ENCODE assay signal across 17 cellular contexts in the genomic region with DNA sequence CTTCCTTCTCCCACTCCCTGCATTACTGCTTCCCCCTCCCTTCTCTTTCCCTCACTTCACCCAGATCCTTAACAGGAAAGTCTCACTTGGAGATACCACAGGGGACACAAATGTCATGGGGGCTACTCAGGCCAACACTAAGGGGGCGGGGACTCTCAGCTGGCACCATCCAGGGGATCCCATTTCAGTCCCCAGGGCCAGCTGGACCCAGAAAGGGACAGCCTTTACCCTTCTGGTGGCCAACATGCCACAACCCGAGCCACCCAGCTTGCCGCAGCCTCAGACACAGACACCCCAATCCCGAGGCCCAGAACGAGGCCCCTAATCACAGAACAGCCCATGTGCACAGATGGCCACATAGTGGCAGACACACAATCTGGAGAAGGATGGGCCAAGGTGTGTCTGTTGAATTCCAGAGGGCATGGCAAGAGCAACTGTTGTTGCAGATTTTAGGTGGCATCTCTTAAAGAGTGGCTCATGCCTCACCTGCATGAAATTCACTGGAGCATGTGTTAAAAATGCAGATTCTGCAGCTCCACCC. TPM values are rescaled to one million over a fixed set of nuclear protein-coding genes. Genes with fewer than 3 reads are reported as not detected.
DNase-seq lines count a peak whose midpoint lies in the region; ATAC-seq and TF ChIP-seq lines count a peak whose summit lies in the region.
"Had no signal": no experiment of that assay in that cellular context is flagged by ENCODE, and none has a peak within 500 bp of the region (broad histone marks: within the 10 kb centered on the region; RNA-seq: fewer than 3 reads in every experiment).

No MANE protein-coding gene starts in this region.

- TF ChIP-seq CTCF in CD4-positive, alpha-beta T cell (IDR thresholded peaks at IDR 0.05) = no peak
- TF ChIP-seq CTCF in neutrophil (IDR thresholded peaks at IDR 0.05) (no peak), WTC11 (IDR thresholded peaks at IDR 0.05) (no peak)

- no peaks in the 10 kb centered on the region for H3K27me3 Mint-ChIP-seq in CD4-positive, alpha-beta T cell
- no peaks in the 10 kb centered on the region for H3K27me3 Mint-ChIP-seq in IgD-negative memory B cell
- no peaks in the 10 kb centered on the region for H3K27me3 Mint-ChIP-seq in WTC11 (ENCODE audit: low read depth)

- ATAC-seq in CD4-positive, alpha-beta T cell (ENCODE audit: poor library complexity) = no peak
- no peak for ATAC-seq in WTC11
- ATAC-seq: left lobe of liver had no signal

- no peaks in the 10 kb centered on the region for H3K9me3 Mint-ChIP-seq in CD4-positive, alpha-beta T cell
- H3K9me3 Mint-ChIP-seq in IgD-negative memory B cell = no peaks in the 10 kb centered on the region
- no peaks in the 10 kb centered on the region for H3K9me3 Mint-ChIP-seq in WTC11

- H3K4me1 ChIP-seq in neutrophil (ENCODE audit: control insufficient read depth in 1 of 2, insufficient read depth in 1 of 2, low read depth in 1 of 2, low read length in 1 of 2) = peaks cover 95 to 96% of the 10 kb centered on the region in 2 experiments

- CTCF ChIA-PET in CD4-positive, alpha-beta T cell (lab: Charles Lee) = interaction anchor here (1.3 to 1.8 kb wide), 2 partner anchors 11 to 18 kb away, joined by 3 to 5 read pairs; no protein-coding TSS in a partner anchor
- CTCF ChIA-PET in WTC11 (lab: Charles Lee) = interaction anchor here (6.8 kb wide), 1 partner anchor 11 kb away, joined by 52 read pairs; no protein-coding TSS in a partner anchor

- H3K4me1 Mint-ChIP-seq in CD4-positive, alpha-beta T cell (ENCODE audit: low read depth) = peaks cover 96% of the 10 kb centered on the region
- H3K4me1 Mint-ChIP-seq in IgD-negative memory B cell (peaks cover 41 to 63% (median 44%) of the 10 kb centered on the region in 3 donors), WTC11 (peaks cover 35% of the 10 kb centered on the region)

- no peaks in the 10 kb centered on the region for H3K27me3 ChIP-seq in CD4-positive, alpha-beta T cell (ENCODE audit: control insufficient read depth, insufficient read depth, low read length)
- no peaks in the 10 kb centered on the region for H3K27me3 ChIP-seq in neutrophil
- H3K27me3 ChIP-seq: testis had no signal

- peak overlapping the region; percentile 46 for H3K4me3 Mint-ChIP-seq in CD4-positive, alpha-beta T cell
- H3K4me3 Mint-ChIP-seq in IgD-negative memory B cell (peak overlapping the region in 1 of 4 donors; percentile 67), WTC11 (no peak overlapping the region)

- peak overlapping the region in 1 of 2 experiments; percentile 71 for H3K4me3 ChIP-seq in neutrophil (ENCODE audit: low read depth in 1 of 2, low read length in 1 of 2)
- H3K4me3 ChIP-seq: testis had no signal

- POLR2A ChIA-PET in CD4-positive, alpha-beta T cell (lab: Charles Lee) = no interaction called here
- POLR2A ChIA-PET in WTC11 (lab: Charles Lee) = interaction anchor here (0.7 kb wide), 1 partner anchor 19 kb away, joined by 3 read pairs; no protein-coding TSS in a partner anchor

- no peak for DNase-seq in CD4-positive, alpha-beta T cell
- DNase-seq in NCI-H2081 treated with DMSO at 0.1 percent for 48 hours (lab: John Stamatoyannopoulos, UW) (no peak), WTC11 (ENCODE audit: low spot score) (no peak), HuH-7.5 (ENCODE audit: low spot score) (no peak)
- DNase-seq: activated CD4-positive, alpha-beta T cell treated with anti-CD3 and anti-CD28 coated beads, Interleukin-2, amount 50 U/mL, for 1 hour; activated effector memory CD4-positive, alpha-beta T cell treated with anti-CD3 and anti-CD28 coated beads, Interleukin-2, amount 50 U/mL, for 16 hours; DMS53; effector memory CD4-positive, alpha-beta T cell; Karpas-422; NCI-H1417 treated with DMSO at 0.1 percent for 48 hours; NCI-H226; Right ventricle myocardium superior; testis had no signal

- H3K27ac Mint-ChIP-seq in CD4-positive, alpha-beta T cell = peak overlapping the region; percentile 94
- peak overlapping the region in 2 of 3 donors; percentile 34 to 71 for H3K27ac Mint-ChIP-seq in IgD-negative memory B cell
- no peak overlapping the region for H3K27ac Mint-ChIP-seq in WTC11

- H3K36me3 ChIP-seq in neutrophil = peaks cover 50% of the 10 kb centered on the region

- H3K36me3 Mint-ChIP-seq in CD4-positive, alpha-beta T cell (ENCODE audit: low read depth) = peaks cover 72% of the 10 kb centered on the region
- H3K36me3 Mint-ChIP-seq in IgD-negative memory B cell = peaks cover 3% of the 10 kb centered on the region
- peaks cover 26% of the 10 kb centered on the region for H3K36me3 Mint-ChIP-seq in WTC11

- no peaks in the 10 kb centered on the region for H3K9me3 ChIP-seq in CD4-positive, alpha-beta T cell (ENCODE audit: control insufficient read depth, low read length)
- H3K9me3 ChIP-seq in neutrophil = no peaks in the 10 kb centered on the region
- H3K9me3 ChIP-seq: testis had no signal

- no peak overlapping the region for H3K27ac ChIP-seq in CD4-positive, alpha-beta T cell (ENCODE audit: low read depth, low read length)
- H3K27ac ChIP-seq in cingulate gyrus (ENCODE audit: low read depth, low read length) (peak overlapping the region; percentile 44), neutrophil (peak overlapping the region; percentile 99)
- H3K27ac ChIP-seq: testis had no signal

- intact Hi-C loops in CD4-positive, alpha-beta T cell (cut with DNase I, micrococcal nuclease) = no loop called here

TF ChIP-seq in WTC11, 78 proteins besides CTCF, POLR2A, EP300 and RAD21:
- TF ChIP-seq NFYB (CRISPR knock-in tag; conservative IDR thresholded peaks at IDR 0.05; ENCODE audit: low read depth) = no peak
- TF ChIP-seq, protein P1, sequence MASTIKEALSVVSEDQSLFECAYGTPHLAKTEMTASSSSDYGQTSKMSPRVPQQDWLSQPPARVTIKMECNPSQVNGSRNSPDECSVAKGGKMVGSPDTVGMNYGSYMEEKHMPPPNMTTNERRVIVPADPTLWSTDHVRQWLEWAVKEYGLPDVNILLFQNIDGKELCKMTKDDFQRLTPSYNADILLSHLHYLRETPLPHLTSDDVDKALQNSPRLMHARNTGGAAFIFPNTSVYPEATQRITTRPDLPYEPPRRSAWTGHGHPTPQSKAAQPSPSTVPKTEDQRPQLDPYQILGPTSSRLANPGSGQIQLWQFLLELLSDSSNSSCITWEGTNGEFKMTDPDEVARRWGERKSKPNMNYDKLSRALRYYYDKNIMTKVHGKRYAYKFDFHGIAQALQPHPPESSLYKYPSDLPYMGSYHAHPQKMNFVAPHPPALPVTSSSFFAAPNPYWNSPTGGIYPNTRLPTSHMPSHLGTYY (CRISPR knock-in tag; IDR thresholded peaks at IDR 0.05) = no peak
- TF ChIP-seq, protein P2, sequence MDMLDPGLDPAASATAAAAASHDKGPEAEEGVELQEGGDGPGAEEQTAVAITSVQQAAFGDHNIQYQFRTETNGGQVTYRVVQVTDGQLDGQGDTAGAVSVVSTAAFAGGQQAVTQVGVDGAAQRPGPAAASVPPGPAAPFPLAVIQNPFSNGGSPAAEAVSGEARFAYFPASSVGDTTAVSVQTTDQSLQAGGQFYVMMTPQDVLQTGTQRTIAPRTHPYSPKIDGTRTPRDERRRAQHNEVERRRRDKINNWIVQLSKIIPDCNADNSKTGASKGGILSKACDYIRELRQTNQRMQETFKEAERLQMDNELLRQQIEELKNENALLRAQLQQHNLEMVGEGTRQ (CRISPR knock-in tag; IDR thresholded peaks at IDR 0.05) = no peak
- TF ChIP-seq NFE2L1 (CRISPR knock-in tag; IDR thresholded peaks at IDR 0.05) = no peak
- TF ChIP-seq ZNF423 (CRISPR knock-in tag; IDR thresholded peaks at IDR 0.05) = no peak

RNA-seq across cellular contexts. Expression of a gene that starts 5.6 kb away (rescaled TPM):
- total RNA-seq in CD4-positive, alpha-beta T cell = 10 to 100 TPM; 34.4 to 38.4 TPM
- polyA plus RNA-seq in IgD-negative memory B cell = 7.2 TPM
- 34.9 to 39.9 TPM (median 34.9 TPM) in 3 replicates for total RNA-seq in WTC11 (2021)

RNA-seq across cellular contexts. Expression of a gene that starts 42.2 kb away (rescaled TPM):
- total RNA-seq in CD4-positive, alpha-beta T cell = not detected
- polyA plus RNA-seq in IgD-negative memory B cell = not detected
- 15.0 to 18.0 TPM (median 16.2 TPM) in 3 replicates for total RNA-seq in WTC11 (2021)

RNA-seq across cellular contexts. Expression of a gene that starts 57.3 kb away (rescaled TPM):
- 100 to 1,000 TPM; 121 to 135 TPM for total RNA-seq in CD4-positive, alpha-beta T cell
- polyA plus RNA-seq in IgD-negative memory B cell = 21.4 TPM
- 26.3 to 32.3 TPM (median 31.1 TPM) in 3 replicates for total RNA-seq in WTC11 (2021)

Comparison
In these comparisons a context has a peak if more than half of its experiments do, and no peak if none do; other contexts are left out.
1. RNA of a gene that starts 42.2 kb away (total RNA-seq): 15.0 to 18.0 TPM in WTC11; not detected in CD4-positive, alpha-beta T cell; every median in the first group is over 10 times any median in the second.